ENCODE assay signal across 1 cellular context in genomic region chr5:116702776-116703175, GRCh38.
TF ChIP-seq lines count a peak whose summit lies in the region.

No MANE protein-coding gene starts in this region.

TF ChIP-seq in H1, 55 proteins besides CTCF, POLR2A, EP300 and RAD21 (continued from another document):
- TF ChIP-seq, protein P1, sequence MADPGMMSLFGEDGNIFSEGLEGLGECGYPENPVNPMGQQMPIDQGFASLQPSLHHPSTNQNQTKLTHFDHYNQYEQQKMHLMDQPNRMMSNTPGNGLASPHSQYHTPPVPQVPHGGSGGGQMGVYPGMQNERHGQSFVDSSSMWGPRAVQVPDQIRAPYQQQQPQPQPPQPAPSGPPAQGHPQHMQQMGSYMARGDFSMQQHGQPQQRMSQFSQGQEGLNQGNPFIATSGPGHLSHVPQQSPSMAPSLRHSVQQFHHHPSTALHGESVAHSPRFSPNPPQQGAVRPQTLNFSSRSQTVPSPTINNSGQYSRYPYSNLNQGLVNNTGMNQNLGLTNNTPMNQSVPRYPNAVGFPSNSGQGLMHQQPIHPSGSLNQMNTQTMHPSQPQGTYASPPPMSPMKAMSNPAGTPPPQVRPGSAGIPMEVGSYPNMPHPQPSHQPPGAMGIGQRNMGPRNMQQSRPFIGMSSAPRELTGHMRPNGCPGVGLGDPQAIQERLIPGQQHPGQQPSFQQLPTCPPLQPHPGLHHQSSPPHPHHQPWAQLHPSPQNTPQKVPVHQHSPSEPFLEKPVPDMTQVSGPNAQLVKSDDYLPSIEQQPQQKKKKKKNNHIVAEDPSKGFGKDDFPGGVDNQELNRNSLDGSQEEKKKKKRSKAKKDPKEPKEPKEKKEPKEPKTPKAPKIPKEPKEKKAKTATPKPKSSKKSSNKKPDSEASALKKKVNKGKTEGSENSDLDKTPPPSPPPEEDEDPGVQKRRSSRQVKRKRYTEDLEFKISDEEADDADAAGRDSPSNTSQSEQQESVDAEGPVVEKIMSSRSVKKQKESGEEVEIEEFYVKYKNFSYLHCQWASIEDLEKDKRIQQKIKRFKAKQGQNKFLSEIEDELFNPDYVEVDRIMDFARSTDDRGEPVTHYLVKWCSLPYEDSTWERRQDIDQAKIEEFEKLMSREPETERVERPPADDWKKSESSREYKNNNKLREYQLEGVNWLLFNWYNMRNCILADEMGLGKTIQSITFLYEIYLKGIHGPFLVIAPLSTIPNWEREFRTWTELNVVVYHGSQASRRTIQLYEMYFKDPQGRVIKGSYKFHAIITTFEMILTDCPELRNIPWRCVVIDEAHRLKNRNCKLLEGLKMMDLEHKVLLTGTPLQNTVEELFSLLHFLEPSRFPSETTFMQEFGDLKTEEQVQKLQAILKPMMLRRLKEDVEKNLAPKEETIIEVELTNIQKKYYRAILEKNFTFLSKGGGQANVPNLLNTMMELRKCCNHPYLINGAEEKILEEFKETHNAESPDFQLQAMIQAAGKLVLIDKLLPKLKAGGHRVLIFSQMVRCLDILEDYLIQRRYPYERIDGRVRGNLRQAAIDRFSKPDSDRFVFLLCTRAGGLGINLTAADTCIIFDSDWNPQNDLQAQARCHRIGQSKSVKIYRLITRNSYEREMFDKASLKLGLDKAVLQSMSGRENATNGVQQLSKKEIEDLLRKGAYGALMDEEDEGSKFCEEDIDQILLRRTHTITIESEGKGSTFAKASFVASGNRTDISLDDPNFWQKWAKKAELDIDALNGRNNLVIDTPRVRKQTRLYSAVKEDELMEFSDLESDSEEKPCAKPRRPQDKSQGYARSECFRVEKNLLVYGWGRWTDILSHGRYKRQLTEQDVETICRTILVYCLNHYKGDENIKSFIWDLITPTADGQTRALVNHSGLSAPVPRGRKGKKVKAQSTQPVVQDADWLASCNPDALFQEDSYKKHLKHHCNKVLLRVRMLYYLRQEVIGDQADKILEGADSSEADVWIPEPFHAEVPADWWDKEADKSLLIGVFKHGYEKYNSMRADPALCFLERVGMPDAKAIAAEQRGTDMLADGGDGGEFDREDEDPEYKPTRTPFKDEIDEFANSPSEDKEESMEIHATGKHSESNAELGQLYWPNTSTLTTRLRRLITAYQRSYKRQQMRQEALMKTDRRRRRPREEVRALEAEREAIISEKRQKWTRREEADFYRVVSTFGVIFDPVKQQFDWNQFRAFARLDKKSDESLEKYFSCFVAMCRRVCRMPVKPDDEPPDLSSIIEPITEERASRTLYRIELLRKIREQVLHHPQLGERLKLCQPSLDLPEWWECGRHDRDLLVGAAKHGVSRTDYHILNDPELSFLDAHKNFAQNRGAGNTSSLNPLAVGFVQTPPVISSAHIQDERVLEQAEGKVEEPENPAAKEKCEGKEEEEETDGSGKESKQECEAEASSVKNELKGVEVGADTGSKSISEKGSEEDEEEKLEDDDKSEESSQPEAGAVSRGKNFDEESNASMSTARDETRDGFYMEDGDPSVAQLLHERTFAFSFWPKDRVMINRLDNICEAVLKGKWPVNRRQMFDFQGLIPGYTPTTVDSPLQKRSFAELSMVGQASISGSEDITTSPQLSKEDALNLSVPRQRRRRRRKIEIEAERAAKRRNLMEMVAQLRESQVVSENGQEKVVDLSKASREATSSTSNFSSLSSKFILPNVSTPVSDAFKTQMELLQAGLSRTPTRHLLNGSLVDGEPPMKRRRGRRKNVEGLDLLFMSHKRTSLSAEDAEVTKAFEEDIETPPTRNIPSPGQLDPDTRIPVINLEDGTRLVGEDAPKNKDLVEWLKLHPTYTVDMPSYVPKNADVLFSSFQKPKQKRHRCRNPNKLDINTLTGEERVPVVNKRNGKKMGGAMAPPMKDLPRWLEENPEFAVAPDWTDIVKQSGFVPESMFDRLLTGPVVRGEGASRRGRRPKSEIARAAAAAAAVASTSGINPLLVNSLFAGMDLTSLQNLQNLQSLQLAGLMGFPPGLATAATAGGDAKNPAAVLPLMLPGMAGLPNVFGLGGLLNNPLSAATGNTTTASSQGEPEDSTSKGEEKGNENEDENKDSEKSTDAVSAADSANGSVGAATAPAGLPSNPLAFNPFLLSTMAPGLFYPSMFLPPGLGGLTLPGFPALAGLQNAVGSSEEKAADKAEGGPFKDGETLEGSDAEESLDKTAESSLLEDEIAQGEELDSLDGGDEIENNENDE (IDR thresholded peaks at IDR 0.05; ENCODE audit: insufficient replicate concordance, low read length): no peak
- no peak for TF ChIP-seq RXRA (IDR thresholded peaks at IDR 0.05; ENCODE audit: insufficient read depth, low read depth, low read length)
- TF ChIP-seq, protein P2, sequence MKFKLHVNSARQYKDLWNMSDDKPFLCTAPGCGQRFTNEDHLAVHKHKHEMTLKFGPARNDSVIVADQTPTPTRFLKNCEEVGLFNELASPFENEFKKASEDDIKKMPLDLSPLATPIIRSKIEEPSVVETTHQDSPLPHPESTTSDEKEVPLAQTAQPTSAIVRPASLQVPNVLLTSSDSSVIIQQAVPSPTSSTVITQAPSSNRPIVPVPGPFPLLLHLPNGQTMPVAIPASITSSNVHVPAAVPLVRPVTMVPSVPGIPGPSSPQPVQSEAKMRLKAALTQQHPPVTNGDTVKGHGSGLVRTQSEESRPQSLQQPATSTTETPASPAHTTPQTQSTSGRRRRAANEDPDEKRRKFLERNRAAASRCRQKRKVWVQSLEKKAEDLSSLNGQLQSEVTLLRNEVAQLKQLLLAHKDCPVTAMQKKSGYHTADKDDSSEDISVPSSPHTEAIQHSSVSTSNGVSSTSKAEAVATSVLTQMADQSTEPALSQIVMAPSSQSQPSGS (IDR thresholded peaks at IDR 0.05; ENCODE audit: low read length): no peak
- TF ChIP-seq GTF2F1 (IDR thresholded peaks at IDR 0.05; ENCODE audit: borderline replicate concordance, low read depth, low read length): no peak
- TF ChIP-seq TCF12 (IDR thresholded peaks at IDR 0.05; ENCODE audit: low read depth, low read length): no peak
